Comparison of ENCODE assay signal across 6 cellular contexts in the genomic region with DNA sequence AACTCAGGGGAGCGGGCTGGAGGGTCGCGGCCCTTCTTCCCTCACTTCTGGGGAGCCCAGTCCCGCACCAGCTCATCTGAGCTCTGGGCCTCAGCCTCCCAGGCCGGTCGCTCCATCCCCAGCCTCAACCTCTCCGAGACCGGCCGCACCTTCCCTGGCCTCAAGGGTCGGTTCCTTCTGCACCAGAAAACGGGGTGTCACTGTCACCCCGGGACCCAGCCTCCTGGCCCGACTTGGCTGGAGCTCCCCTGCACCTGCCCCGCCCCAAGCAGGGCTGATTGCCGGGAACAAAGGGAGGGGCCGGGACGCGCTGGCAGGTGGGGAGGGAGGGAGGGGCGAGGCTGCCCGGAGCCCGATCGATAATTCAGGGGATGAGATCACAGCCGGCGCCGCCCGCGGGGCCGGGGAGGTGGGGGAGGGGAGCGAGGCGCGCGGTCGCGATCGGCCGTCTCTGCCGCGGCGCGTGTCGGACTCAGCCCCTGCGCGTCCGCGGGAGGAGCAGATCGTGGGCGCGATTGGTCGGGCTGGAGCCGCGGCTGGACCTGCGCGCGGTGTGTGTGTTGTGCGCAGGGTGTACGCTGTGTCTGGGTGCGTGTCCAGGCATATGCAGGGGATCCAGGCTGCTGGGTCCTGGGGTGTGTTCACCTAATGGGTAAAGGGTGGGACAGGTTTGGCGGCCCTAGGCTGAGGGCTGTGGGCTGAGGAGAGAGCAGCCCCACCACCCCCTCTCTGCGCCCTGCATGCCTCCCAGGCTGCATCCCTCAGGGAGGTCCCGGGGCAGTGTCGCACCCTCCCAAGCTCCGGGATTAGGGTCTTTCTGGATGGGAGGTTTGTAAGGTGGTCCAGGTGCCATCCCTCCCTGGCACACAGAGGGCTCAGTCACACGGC.
DNase-seq lines count a peak whose midpoint lies in the region; TF ChIP-seq lines count a peak whose summit lies in the region.

No MANE protein-coding gene starts in this region.

- no peaks in the 10 kb centered on the region for H3K9me3 ChIP-seq in endocrine pancreas (ENCODE audit: control insufficient read depth, low read length)

- H3K4me1 ChIP-seq in endocrine pancreas (ENCODE audit: control insufficient read depth, insufficient read depth, low read length) = peaks cover 6% of the 10 kb centered on the region

- H3K27me3 ChIP-seq in endocrine pancreas (ENCODE audit: control insufficient read depth, insufficient read depth, low read length) = no peaks in the 10 kb centered on the region

- peak overlapping the region; percentile 67 for H3K9ac ChIP-seq in endocrine pancreas (ENCODE audit: control insufficient read depth, insufficient read depth, low read length)

- H3K36me3 ChIP-seq in endocrine pancreas (ENCODE audit: control insufficient read depth, insufficient read depth, low read length) = no peaks in the 10 kb centered on the region

- H3K4me3 ChIP-seq in endocrine pancreas (ENCODE audit: control insufficient read depth, insufficient read depth, low read length) (no peak overlapping the region), retinal pigment epithelial cell (ENCODE audit: low read length) (peak overlapping the region; percentile 20)

- DNase-seq in NCI-H1436 (lab: John Stamatoyannopoulos, UW) (peak; percentile 83), NCI-H1436 treated with DMSO at 0.1 percent for 48 hours (lab: John Stamatoyannopoulos, UW) (no peak), retinal pigment epithelial cell (ENCODE audit: low read depth) (no peak), T-helper 9 cell (no peak), SKM-1 treated with dmso at 0.1 percent for 144 hours (lab: John Stamatoyannopoulos, UW; ENCODE audit: unreplicated experiment) (no peak)

- no peak for TF ChIP-seq CTCF in retinal pigment epithelial cell (conservative IDR thresholded peaks at IDR 0.05; ENCODE audit: low read depth, low read length)
